Comparison of ENCODE assay signal across 23 cellular contexts in the genomic region with DNA sequence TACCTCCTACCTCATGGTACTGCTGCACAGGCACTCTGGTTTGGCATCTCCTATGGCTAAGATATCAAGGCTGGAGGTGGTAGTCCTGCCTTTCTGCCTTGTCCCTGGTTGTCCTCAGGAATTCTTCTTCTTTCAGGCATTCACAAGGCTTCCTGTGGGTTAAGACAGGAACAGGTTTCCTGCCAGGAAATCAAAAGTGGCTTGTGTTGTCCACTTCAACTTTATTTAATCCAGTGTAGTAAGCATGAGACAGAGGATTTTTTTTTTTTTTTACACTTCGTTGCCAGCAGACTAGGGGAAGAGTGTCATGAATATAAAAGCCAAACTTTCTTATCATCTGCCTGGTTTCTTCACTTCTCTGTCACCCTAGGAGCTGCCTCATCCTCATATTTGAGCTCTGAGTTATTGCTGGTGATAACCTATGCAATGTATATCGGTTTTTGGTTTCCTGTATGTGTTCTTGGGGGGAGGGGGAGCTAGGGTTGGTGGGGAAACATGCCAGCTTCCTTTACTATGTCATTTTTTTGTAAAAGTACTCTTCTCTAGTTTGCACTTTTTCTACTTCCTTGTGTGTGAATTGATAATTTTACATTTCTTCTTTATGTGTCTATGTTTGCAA. TPM values are rescaled to one million over a fixed set of nuclear protein-coding genes. Genes with fewer than 3 reads are reported as not detected.
A peak's percentile ranks its signal among the peaks of the same experiment; 100 is the strongest.
DNase-seq lines count a peak whose midpoint lies in the region; ATAC-seq and TF ChIP-seq lines count a peak whose summit lies in the region.
"Had no signal": no experiment of that assay in that cellular context is flagged by ENCODE, and none has a peak within 500 bp of the region (broad histone marks: within the 10 kb centered on the region; RNA-seq: fewer than 3 reads in every experiment).

No MANE protein-coding gene starts in this region.

- POLR2A ChIA-PET in activated naive CD8-positive, alpha-beta T cell treated with anti-CD3 and anti-CD28 coated beads, Interleukin-2, amount 10 ng/mL, durations not matched to agents 7 days and 5 days (lab: Charles Lee), result no interaction called here

- H3K9me3 Mint-ChIP-seq in activated naive CD8-positive, alpha-beta T cell treated with anti-CD3 and anti-CD28 coated beads, Interleukin-2, amount 10 ng/mL, durations not matched to agents 7 days and 5 days, result peaks cover 1% of the 10 kb centered on the region
- peaks cover 2% of the 10 kb centered on the region for H3K9me3 Mint-ChIP-seq in activated naive CD8-positive, alpha-beta T cell treated with anti-CD3 and anti-CD28 coated beads for 36 hours
- no peaks in the 10 kb centered on the region for H3K9me3 Mint-ChIP-seq in T-helper 2 cell treated with Interferon-gamma antibody and Interleukin-4, amounts not matched to agents 5 μg/mL and 100 μg/mL, for 36 hours
- peaks cover 0 to 1% of the 10 kb centered on the region in 2 donors for H3K9me3 Mint-ChIP-seq in stimulated activated naive B cell treated with anti-CD40 and anti-IgM and Interleukin-4, amounts not matched to agents 10 μg/mL and 1 μg/mL and 100 μg/mL, for 72 hours
- H3K9me3 Mint-ChIP-seq: natural killer cell treated with Interleukin-12 subunit alpha and Interleukin-12 subunit beta and Interleukin-15 and Interleukin-18, amount 100 ng/mL, for 72 hours had no signal

- peak; percentile 66 for ATAC-seq in activated naive CD8-positive, alpha-beta T cell treated with anti-CD3 and anti-CD28 coated beads, Interleukin-2, amount 10 ng/mL, durations not matched to agents 7 days and 5 days (ENCODE audit: low read depth)
- peak; percentile 10 to 18 for ATAC-seq in stimulated activated naive B cell treated with anti-CD40 and anti-IgM and Interleukin-4, amounts not matched to agents 10 μg/mL and 1 μg/mL and 100 μg/mL, for 72 hours (replicated peaks)
- ATAC-seq: A549; esophagus mucosa; natural killer cell treated with Interleukin-12 subunit alpha and Interleukin-12 subunit beta and Interleukin-15 and Interleukin-18, amount 100 ng/mL, for 72 hours had no signal

- no peak for DNase-seq in activated naive CD8-positive, alpha-beta T cell treated with anti-CD3 and anti-CD28 coated beads, Interleukin-2, amount 10 ng/mL, durations not matched to agents 7 days and 5 days
- no peak for DNase-seq in activated naive CD8-positive, alpha-beta T cell treated with anti-CD3 and anti-CD28 coated beads for 36 hours
- DNase-seq in NB4 (ENCODE audit: low read depth) (peak; percentile 59), HuH-7.5 (ENCODE audit: low spot score) (no peak), 8988T (no peak), LoVo (ENCODE audit: low spot score) (no peak)
- DNase-seq in T-helper 2 cell treated with Interferon-gamma antibody and Interleukin-4, amounts not matched to agents 5 μg/mL and 100 μg/mL, for 36 hours (ENCODE audit: low spot score), result peak; percentile 5
- DNase-seq in stimulated activated naive B cell treated with anti-CD40 and anti-IgM and Interleukin-4, amounts not matched to agents 10 μg/mL and 1 μg/mL and 100 μg/mL, for 72 hours, result no peak
- DNase-seq: activated T-cell treated with anti-CD3 and anti-CD28 coated beads, Interleukin-2, amount 50 U/mL, for 48 hours; DMS 273 treated with DMSO at 0.1 percent for 48 hours; midbrain; sigmoid colon; uterus had no signal

- peaks cover 6% of the 10 kb centered on the region for H3K27me3 Mint-ChIP-seq in activated naive CD8-positive, alpha-beta T cell treated with anti-CD3 and anti-CD28 coated beads, Interleukin-2, amount 10 ng/mL, durations not matched to agents 7 days and 5 days
- H3K27me3 Mint-ChIP-seq in activated naive CD8-positive, alpha-beta T cell treated with anti-CD3 and anti-CD28 coated beads for 36 hours, result peaks cover 4% of the 10 kb centered on the region
- no peaks in the 10 kb centered on the region for H3K27me3 Mint-ChIP-seq in T-helper 2 cell treated with Interferon-gamma antibody and Interleukin-4, amounts not matched to agents 5 μg/mL and 100 μg/mL, for 36 hours (ENCODE audit: low read depth)
- no peaks in the 10 kb centered on the region for H3K27me3 Mint-ChIP-seq in stimulated activated naive B cell treated with anti-CD40 and anti-IgM and Interleukin-4, amounts not matched to agents 10 μg/mL and 1 μg/mL and 100 μg/mL, for 72 hours

- H3K4me3 Mint-ChIP-seq in activated naive CD8-positive, alpha-beta T cell treated with anti-CD3 and anti-CD28 coated beads, Interleukin-2, amount 10 ng/mL, durations not matched to agents 7 days and 5 days, result peak overlapping the region; percentile 23
- no peak overlapping the region for H3K4me3 Mint-ChIP-seq in activated naive CD8-positive, alpha-beta T cell treated with anti-CD3 and anti-CD28 coated beads for 36 hours
- H3K4me3 Mint-ChIP-seq in T-helper 2 cell treated with Interferon-gamma antibody and Interleukin-4, amounts not matched to agents 5 μg/mL and 100 μg/mL, for 36 hours, result peak overlapping the region; percentile 54
- no peak overlapping the region for H3K4me3 Mint-ChIP-seq in stimulated activated naive B cell treated with anti-CD40 and anti-IgM and Interleukin-4, amounts not matched to agents 10 μg/mL and 1 μg/mL and 100 μg/mL, for 72 hours
- H3K4me3 Mint-ChIP-seq: activated naive CD4-positive, alpha-beta T cell treated with anti-CD3 and anti-CD28 coated beads for 36 hours; GM23338; natural killer cell treated with Interleukin-12 subunit alpha and Interleukin-12 subunit beta and Interleukin-15 and Interleukin-18, amount 100 ng/mL, for 72 hours had no signal

- H3K4me1 Mint-ChIP-seq in activated naive CD8-positive, alpha-beta T cell treated with anti-CD3 and anti-CD28 coated beads, Interleukin-2, amount 10 ng/mL, durations not matched to agents 7 days and 5 days, result peaks cover 11% of the 10 kb centered on the region
- H3K4me1 Mint-ChIP-seq in activated naive CD8-positive, alpha-beta T cell treated with anti-CD3 and anti-CD28 coated beads for 36 hours, result peaks cover 3% of the 10 kb centered on the region
- peaks cover 11% of the 10 kb centered on the region for H3K4me1 Mint-ChIP-seq in T-helper 2 cell treated with Interferon-gamma antibody and Interleukin-4, amounts not matched to agents 5 μg/mL and 100 μg/mL, for 36 hours (ENCODE audit: low read depth)
- peaks cover 0 to 4% of the 10 kb centered on the region in 2 donors for H3K4me1 Mint-ChIP-seq in stimulated activated naive B cell treated with anti-CD40 and anti-IgM and Interleukin-4, amounts not matched to agents 10 μg/mL and 1 μg/mL and 100 μg/mL, for 72 hours
- H3K4me1 Mint-ChIP-seq: GM23338 had no signal

- H3K4me3 ChIP-seq in NB4 (ENCODE audit: low read depth, low read length), result no peak overlapping the region
- H3K4me3 ChIP-seq: A549, GM23338, sigmoid colon, suprapubic skin, uterus had no signal

- peak overlapping the region; percentile 34 for H3K27ac Mint-ChIP-seq in activated naive CD8-positive, alpha-beta T cell treated with anti-CD3 and anti-CD28 coated beads, Interleukin-2, amount 10 ng/mL, durations not matched to agents 7 days and 5 days
- H3K27ac Mint-ChIP-seq in activated naive CD8-positive, alpha-beta T cell treated with anti-CD3 and anti-CD28 coated beads for 36 hours, result no peak overlapping the region
- H3K27ac Mint-ChIP-seq in T-helper 2 cell treated with Interferon-gamma antibody and Interleukin-4, amounts not matched to agents 5 μg/mL and 100 μg/mL, for 36 hours, result peak overlapping the region; percentile 17
- no peak overlapping the region for H3K27ac Mint-ChIP-seq in stimulated activated naive B cell treated with anti-CD40 and anti-IgM and Interleukin-4, amounts not matched to agents 10 μg/mL and 1 μg/mL and 100 μg/mL, for 72 hours
- H3K27ac Mint-ChIP-seq: activated naive CD4-positive, alpha-beta T cell treated with anti-CD3 and anti-CD28 coated beads for 36 hours; GM23338; natural killer cell treated with Interleukin-12 subunit alpha and Interleukin-12 subunit beta and Interleukin-15 and Interleukin-18, amount 100 ng/mL, for 72 hours had no signal

- TF ChIP-seq POLR2A in NB4 (IDR thresholded peaks at IDR 0.05; ENCODE audit: extremely low read depth, insufficient read length), result no peak

- H3K36me3 Mint-ChIP-seq in activated naive CD8-positive, alpha-beta T cell treated with anti-CD3 and anti-CD28 coated beads, Interleukin-2, amount 10 ng/mL, durations not matched to agents 7 days and 5 days, result no peaks in the 10 kb centered on the region
- H3K36me3 Mint-ChIP-seq in activated naive CD8-positive, alpha-beta T cell treated with anti-CD3 and anti-CD28 coated beads for 36 hours, result no peaks in the 10 kb centered on the region
- no peaks in the 10 kb centered on the region for H3K36me3 Mint-ChIP-seq in T-helper 2 cell treated with Interferon-gamma antibody and Interleukin-4, amounts not matched to agents 5 μg/mL and 100 μg/mL, for 36 hours (ENCODE audit: low read depth)
- no peaks in the 10 kb centered on the region for H3K36me3 Mint-ChIP-seq in stimulated activated naive B cell treated with anti-CD40 and anti-IgM and Interleukin-4, amounts not matched to agents 10 μg/mL and 1 μg/mL and 100 μg/mL, for 72 hours
- H3K36me3 Mint-ChIP-seq: natural killer cell treated with Interleukin-12 subunit alpha and Interleukin-12 subunit beta and Interleukin-15 and Interleukin-18, amount 100 ng/mL, for 72 hours had no signal

- no peak for TF ChIP-seq CTCF in NB4 (IDR thresholded peaks at IDR 0.05; ENCODE audit: low read depth, low read length)

RNA-seq across cellular contexts. Expression of gene XKR3, which starts 50.2 kb away (rescaled TPM):
- total RNA-seq in activated naive CD8-positive, alpha-beta T cell treated with anti-CD3 and anti-CD28 coated beads, Interleukin-2, amount 10 ng/mL, durations not matched to agents 7 days and 5 days, result not detected
- not detected for total RNA-seq in activated naive CD8-positive, alpha-beta T cell treated with anti-CD3 and anti-CD28 coated beads for 36 hours
- total RNA-seq: activated CD8-positive, alpha-beta memory T cell treated with anti-CD3 and anti-CD28 coated beads for 36 hours; activated naive CD4-positive, alpha-beta T cell treated with anti-CD3 and anti-CD28 coated beads for 36 hours; astrocyte; cerebellum; esophagus mucosa; GM23338; left lobe of liver; natural killer cell treated with Interleukin-12 subunit alpha and Interleukin-12 subunit beta and Interleukin-15 and Interleukin-18, amount 100 ng/mL, for 72 hours; sigmoid colon; suprapubic skin; uterus had no signal

Comparison
In these comparisons a context has a peak if more than half of its experiments do, and no peak if none do; other contexts are left out.
1. H3K27ac Mint-ChIP-seq: peak in activated naive CD8-positive, alpha-beta T cell treated with anti-CD3 and anti-CD28 coated beads, Interleukin-2, amount 10 ng/mL, durations not matched to agents 7 days and 5 days (single experiment) and T-helper 2 cell treated with Interferon-gamma antibody and Interleukin-4, amounts not matched to agents 5 μg/mL and 100 μg/mL, for 36 hours (single experiment); none in activated naive CD8-positive, alpha-beta T cell treated with anti-CD3 and anti-CD28 coated beads for 36 hours (single experiment) and stimulated activated naive B cell treated with anti-CD40 and anti-IgM and Interleukin-4, amounts not matched to agents 10 μg/mL and 1 μg/mL and 100 μg/mL, for 72 hours (single experiment).
2. H3K4me3 Mint-ChIP-seq: peak in activated naive CD8-positive, alpha-beta T cell treated with anti-CD3 and anti-CD28 coated beads, Interleukin-2, amount 10 ng/mL, durations not matched to agents 7 days and 5 days (single experiment) and T-helper 2 cell treated with Interferon-gamma antibody and Interleukin-4, amounts not matched to agents 5 μg/mL and 100 μg/mL, for 36 hours (single experiment); none in activated naive CD8-positive, alpha-beta T cell treated with anti-CD3 and anti-CD28 coated beads for 36 hours (single experiment) and stimulated activated naive B cell treated with anti-CD40 and anti-IgM and Interleukin-4, amounts not matched to agents 10 μg/mL and 1 μg/mL and 100 μg/mL, for 72 hours (0 of 2).
3. DNase-seq: peak in NB4 (single experiment) and T-helper 2 cell treated with Interferon-gamma antibody and Interleukin-4, amounts not matched to agents 5 μg/mL and 100 μg/mL, for 36 hours (single experiment); none in activated naive CD8-positive, alpha-beta T cell treated with anti-CD3 and anti-CD28 coated beads, Interleukin-2, amount 10 ng/mL, durations not matched to agents 7 days and 5 days (single experiment), activated naive CD8-positive, alpha-beta T cell treated with anti-CD3 and anti-CD28 coated beads for 36 hours (single experiment), stimulated activated naive B cell treated with anti-CD40 and anti-IgM and Interleukin-4, amounts not matched to agents 10 μg/mL and 1 μg/mL and 100 μg/mL, for 72 hours (single experiment), HuH-7.5 (single experiment), 8988T (single experiment) and LoVo (single experiment).